ENCODE assay signal across 18 cellular contexts in the genomic region with DNA sequence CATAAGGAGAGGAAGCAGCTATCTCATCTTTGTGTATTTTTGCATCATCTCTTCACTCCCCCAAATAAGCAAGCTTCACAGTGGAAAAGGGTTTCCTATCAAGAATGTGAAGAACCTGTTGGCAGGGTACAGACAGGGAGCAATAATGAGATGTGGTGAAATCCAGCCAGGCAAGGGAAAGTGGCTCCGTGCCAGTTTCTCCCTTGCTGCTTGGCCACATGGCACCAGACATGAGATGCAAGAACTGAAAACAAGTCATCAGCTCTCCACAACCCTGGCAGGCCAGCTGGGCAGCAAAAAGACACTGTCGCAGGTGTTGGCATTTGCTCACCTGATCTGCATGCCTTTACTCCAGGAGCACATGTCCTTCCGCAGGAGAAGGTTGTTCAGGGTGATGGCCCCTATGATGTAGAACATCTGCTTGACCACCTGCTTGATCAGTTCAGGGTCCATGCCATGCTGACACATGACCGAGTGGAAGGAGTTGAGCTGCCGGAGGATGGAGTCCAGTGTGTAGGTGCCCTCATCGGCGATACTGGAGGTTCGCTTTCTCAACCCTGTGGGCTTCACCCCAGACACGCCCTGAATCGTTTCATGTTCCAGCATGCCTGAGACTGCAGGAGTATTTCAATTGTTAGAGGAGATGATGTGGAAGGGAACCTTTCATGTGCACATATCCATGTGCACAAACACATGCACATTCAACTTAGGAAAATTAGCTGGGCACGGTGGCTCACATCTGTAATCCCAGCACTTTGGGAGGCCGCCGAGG. TPM values are rescaled to one million over a fixed set of nuclear protein-coding genes. Genes with fewer than 3 reads are reported as not detected.
DNase-seq lines count a peak whose midpoint lies in the region; ATAC-seq and TF ChIP-seq lines count a peak whose summit lies in the region.
"Had no signal": no experiment of that assay in that cellular context is flagged by ENCODE, and none has a peak within 500 bp of the region (broad histone marks: within the 10 kb centered on the region; RNA-seq: fewer than 3 reads in every experiment).

No MANE protein-coding gene starts in this region.

- no peak overlapping the region for H3K27ac ChIP-seq in RWPE2 (ENCODE audit: poor library complexity, severe bottlenecking)
- H3K27ac ChIP-seq in neuronal stem cell (replicated peaks; ENCODE audit: low read length): no peak overlapping the region
- no peak overlapping the region for H3K27ac ChIP-seq in trophoblast cell (ENCODE audit: low read depth, low read length)
- H3K27ac ChIP-seq: BLaER1, SJSA1 had no signal

- peak overlapping the region; percentile 20 for H4K8ac ChIP-seq in neuronal stem cell (ENCODE audit: low read depth, low read length)
- no peak overlapping the region for H4K8ac ChIP-seq in trophoblast cell (ENCODE audit: low read depth, low read length)

- ATAC-seq in RWPE2 (ENCODE audit: low read depth) (peak; percentile 54), HG03045 (IDR thresholded peaks at IDR 0.05; ENCODE audit: unreplicated experiment) (no peak)
- ATAC-seq: GM23338, sciatic nerve had no signal

- no peak overlapping the region for H2AK5ac ChIP-seq in neuronal stem cell (ENCODE audit: low read depth, low read length)
- no peak overlapping the region for H2AK5ac ChIP-seq in trophoblast cell (ENCODE audit: low read length)

- H4K91ac ChIP-seq in neuronal stem cell (ENCODE audit: low read depth, low read length, poor library complexity) (no peak overlapping the region), trophoblast cell (ENCODE audit: low read depth, low read length) (no peak overlapping the region)

- H3K9ac ChIP-seq in neuronal stem cell (ENCODE audit: low read depth, low read length, poor library complexity): no peak overlapping the region
- H3K9ac ChIP-seq in trophoblast cell (ENCODE audit: low read length): no peak overlapping the region
- H3K9ac ChIP-seq: BLaER1 had no signal

- H3K27me3 ChIP-seq in RWPE2 (ENCODE audit: insufficient read depth, poor library complexity, severe bottlenecking) (no peaks in the 10 kb centered on the region), neuronal stem cell (ENCODE audit: control insufficient read depth in 3 of 3, insufficient read depth in 3 of 3, low read depth in 1 of 3, low read length in 3 of 3) (no peaks in the 10 kb centered on the region), trophoblast cell (ENCODE audit: insufficient read depth, low read length) (no peaks in the 10 kb centered on the region)
- H3K27me3 ChIP-seq: BLaER1, SJSA1 had no signal

- no peak overlapping the region for H4K12ac ChIP-seq in trophoblast cell (ENCODE audit: low read depth, low read length)

- H3K79me1 ChIP-seq in neuronal stem cell (ENCODE audit: low read depth, low read length) (no peaks in the 10 kb centered on the region), trophoblast cell (ENCODE audit: low read length) (no peaks in the 10 kb centered on the region)

- H2BK15ac ChIP-seq in neuronal stem cell (ENCODE audit: low read length): no peak overlapping the region

- no CpG with 5 or more reads among the region's 13 CpGs for WGBS in neuronal stem cell (ENCODE audit: extremely low coverage in 2 of 2, insufficient read length in 2 of 2, insufficient replicate concordance in 1 of 2), 2 donors
- WGBS in trophoblast cell (ENCODE audit: extremely low coverage, insufficient coverage, insufficient read length): no CpG with 5 or more reads among the region's 13 CpGs

- no peak overlapping the region for H3K4me3 ChIP-seq in RWPE2 (ENCODE audit: severe bottlenecking)
- no peak overlapping the region for H3K4me3 ChIP-seq in neuronal stem cell (ENCODE audit: low read length in 2 of 2)
- no peak overlapping the region for H3K4me3 ChIP-seq in trophoblast cell (ENCODE audit: low read depth, low read length)
- H3K4me3 ChIP-seq: BLaER1, GM23338, SJSA1 had no signal

- H3K4ac ChIP-seq in neuronal stem cell (ENCODE audit: low read length): no peak overlapping the region
- H3K4ac ChIP-seq in trophoblast cell (ENCODE audit: low read depth, low read length): no peak overlapping the region

- H3K36me3 ChIP-seq in RWPE2 (ENCODE audit: low read depth) (peaks cover 36% of the 10 kb centered on the region), neuronal stem cell (replicated peaks in 1 of 2; ENCODE audit: control insufficient read depth in 2 of 2, insufficient read depth in 2 of 2, low read length in 2 of 2) (peaks cover 10 to 65% of the 10 kb centered on the region in 2 donors), trophoblast cell (ENCODE audit: control insufficient read depth in 1 of 2, insufficient read depth in 2 of 2, low read length in 2 of 2) (peaks cover 0 to 5% of the 10 kb centered on the region in 2 experiments)

- no peak overlapping the region for H2BK5ac ChIP-seq in neuronal stem cell (ENCODE audit: low read length)
- no peak overlapping the region for H2BK5ac ChIP-seq in trophoblast cell (ENCODE audit: low read depth, low read length, poor library complexity)

- no peak overlapping the region for H3K14ac ChIP-seq in neuronal stem cell (ENCODE audit: low read length)
- no peak overlapping the region for H3K14ac ChIP-seq in trophoblast cell (ENCODE audit: low read length)

- H2BK120ac ChIP-seq in neuronal stem cell (ENCODE audit: low read depth, low read length): no peak overlapping the region
- no peak overlapping the region for H2BK120ac ChIP-seq in trophoblast cell (ENCODE audit: insufficient read depth, low read length, poor library complexity)

- H3K18ac ChIP-seq in neuronal stem cell (ENCODE audit: low read length): no peak overlapping the region
- H3K18ac ChIP-seq in trophoblast cell (ENCODE audit: low read length): no peak overlapping the region

- no peaks in the 10 kb centered on the region for H3K79me2 ChIP-seq in trophoblast cell (ENCODE audit: control insufficient read depth, insufficient read depth, low read length, poor library complexity)

- DNase-seq in NCI-H1694 treated with DMSO at 0.1 percent for 48 hours (lab: John Stamatoyannopoulos, UW) (peak; percentile 27), RWPE2 (ENCODE audit: low spot score) (no peak), fibroblast of gingiva (ENCODE audit: low read depth) (peak; percentile 25), neuronal stem cell (ENCODE audit: low spot score) (no peak), NCI-H748 treated with DMSO at 0.1 percent for 48 hours (lab: John Stamatoyannopoulos, UW) (no peak), NK-92 (lab: John Stamatoyannopoulos, UW; ENCODE audit: unreplicated experiment) (no peak), trophoblast cell (no peak)
- DNase-seq: activated CD8-positive, alpha-beta memory T cell treated with anti-CD3 and anti-CD28 coated beads, Interleukin-2, amount 50 U/mL, for 48 hours; effector memory CD4-positive, alpha-beta T cell; MM.1S; NCI-H2081 treated with DMSO at 0.1 percent for 48 hours; stimulated activated CD4-positive, alpha-beta T cell treated with anti-CD3 and anti-CD28 coated beads, Interleukin-2, amount 100 ng/mL, for 48 hours; T-helper 9 cell had no signal

- H3K4me2 ChIP-seq in neuronal stem cell (ENCODE audit: insufficient read depth, low read length, poor library complexity, severe bottlenecking) (no peak overlapping the region), trophoblast cell (ENCODE audit: low read length) (no peak overlapping the region)
- H3K4me2 ChIP-seq: BLaER1, GM23338 had no signal

- no peak for TF ChIP-seq CTCF in RWPE2 (IDR thresholded peaks at IDR 0.05; ENCODE audit: poor library complexity, severe bottlenecking)

- H3K9me3 ChIP-seq in RWPE2 (ENCODE audit: severe bottlenecking) (no peaks in the 10 kb centered on the region), neuronal stem cell (replicated peaks in 1 of 2; ENCODE audit: control insufficient read depth in 2 of 2, insufficient read depth in 1 of 2, low read depth in 1 of 2, low read length in 2 of 2) (peaks cover 0 to 4% of the 10 kb centered on the region in 2 donors), trophoblast cell (ENCODE audit: insufficient read depth, low read depth, low read length) (no peaks in the 10 kb centered on the region)
- H3K9me3 ChIP-seq: BLaER1, SJSA1 had no signal

- no peaks in the 10 kb centered on the region for H3K4me1 ChIP-seq in RWPE2 (ENCODE audit: insufficient read depth, poor library complexity, severe bottlenecking)
- H3K4me1 ChIP-seq in neuronal stem cell (ENCODE audit: control insufficient read depth in 2 of 2, insufficient read depth in 1 of 2, low read depth in 1 of 2, low read length in 2 of 2): no peaks in the 10 kb centered on the region
- H3K4me1 ChIP-seq in trophoblast cell (ENCODE audit: control insufficient read depth in 1 of 2, insufficient read depth in 2 of 2, low read length in 2 of 2): no peaks in the 10 kb centered on the region
- H3K4me1 ChIP-seq: BLaER1, SJSA1 had no signal

- H2AFZ ChIP-seq in neuronal stem cell (ENCODE audit: low read length) (no peak overlapping the region), trophoblast cell (ENCODE audit: insufficient read depth, low read length, poor library complexity) (no peak overlapping the region)
- H2AFZ ChIP-seq: GM23338 had no signal

- no peak overlapping the region for H3K23ac ChIP-seq in neuronal stem cell (ENCODE audit: low read depth, low read length, poor library complexity)
- H3K23ac ChIP-seq in trophoblast cell (ENCODE audit: low read length): no peak overlapping the region

- H2BK12ac ChIP-seq in neuronal stem cell (ENCODE audit: low read length) (no peak overlapping the region), trophoblast cell (ENCODE audit: low read length) (no peak overlapping the region)

RNA-seq across cellular contexts. Expression of a gene that starts 23.3 kb away (rescaled TPM):
- 4.4 TPM for polyA plus RNA-seq in neuronal stem cell (2013, experiment 1 of 2)
- polyA plus RNA-seq in neuronal stem cell (2013, experiment 2 of 2): 4.4 TPM
- polyA plus RNA-seq in trophoblast cell (2013): 1.2 and 1.3 TPM in 2 replicates

Comparison
In these comparisons a context has a peak if more than half of its experiments do, and no peak if none do; other contexts are left out.
1. DNase-seq: peak in NCI-H1694 treated with DMSO at 0.1 percent for 48 hours (single experiment) and fibroblast of gingiva (single experiment); none in RWPE2 (single experiment), neuronal stem cell (single experiment), NCI-H748 treated with DMSO at 0.1 percent for 48 hours (single experiment), NK-92 (single experiment) and trophoblast cell (0 of 2).